In genomic region chr11:35170503-35170902, GRCh38 we compare ENCODE assay signal across 10 cellular contexts. TPM values are rescaled to one million over a fixed set of nuclear protein-coding genes. Genes with fewer than 3 reads are reported as not detected.
DNase-seq lines count a peak whose midpoint lies in the region; ATAC-seq and TF ChIP-seq lines count a peak whose summit lies in the region.
"Had no signal": no experiment of that assay in that cellular context is flagged by ENCODE, and none has a peak within 500 bp of the region (broad histone marks: within the 10 kb centered on the region; RNA-seq: fewer than 3 reads in every experiment).

No MANE protein-coding gene starts in this region.

- peak overlapping the region; percentile 93 for H3K27ac Mint-ChIP-seq in stimulated activated memory B cell treated with anti-CD40 and anti-IgM and Interleukin-4, amounts not matched to agents 10 μg/mL and 1 μg/mL and 100 μg/mL, for 72 hours

- no peaks in the 10 kb centered on the region for H3K27me3 ChIP-seq in MG63

- TF ChIP-seq CTCF in fibroblast of the aortic adventitia (IDR thresholded peaks at IDR 0.05; ENCODE audit: insufficient read depth, low read length), result no peak

- in situ Hi-C loops in SK-MEL-5 (cut with HindIII; ENCODE audit: low pct_unique_long_range_greater_than_20kb, low sequenced_read_pairs), result no loop called here

- H3K36me3 Mint-ChIP-seq in stimulated activated memory B cell treated with anti-CD40 and anti-IgM and Interleukin-4, amounts not matched to agents 10 μg/mL and 1 μg/mL and 100 μg/mL, for 72 hours, result peaks cover 30% of the 10 kb centered on the region

- peaks cover 94% of the 10 kb centered on the region for H3K36me3 ChIP-seq in MG63

- ATAC-seq in stimulated activated memory B cell treated with anti-CD40 and anti-IgM and Interleukin-4, amounts not matched to agents 10 μg/mL and 1 μg/mL and 100 μg/mL, for 72 hours, result no peak
- ATAC-seq in HG03342 (IDR thresholded peaks at IDR 0.05; ENCODE audit: unreplicated experiment), result no peak

- no peaks in the 10 kb centered on the region for H3K27me3 Mint-ChIP-seq in stimulated activated memory B cell treated with anti-CD40 and anti-IgM and Interleukin-4, amounts not matched to agents 10 μg/mL and 1 μg/mL and 100 μg/mL, for 72 hours

- DNase-seq in EL (peak; percentile 45), SK-MEL-5 (ENCODE audit: low read depth, low spot score) (peak; percentile 38), fibroblast of the aortic adventitia (ENCODE audit: low read depth) (peak; percentile 55), MG63 (no peak)
- DNase-seq in effector CD8-positive, alpha-beta T cell (lab: John Stamatoyannopoulos, UW), result no peak
- DNase-seq: DND-41, NCI-H1930, T1000 had no signal

- H3K9me3 Mint-ChIP-seq in stimulated activated memory B cell treated with anti-CD40 and anti-IgM and Interleukin-4, amounts not matched to agents 10 μg/mL and 1 μg/mL and 100 μg/mL, for 72 hours, result no peaks in the 10 kb centered on the region

- H3K4me1 Mint-ChIP-seq in stimulated activated memory B cell treated with anti-CD40 and anti-IgM and Interleukin-4, amounts not matched to agents 10 μg/mL and 1 μg/mL and 100 μg/mL, for 72 hours, result peaks cover 96% of the 10 kb centered on the region

- H3K4me3 Mint-ChIP-seq in stimulated activated memory B cell treated with anti-CD40 and anti-IgM and Interleukin-4, amounts not matched to agents 10 μg/mL and 1 μg/mL and 100 μg/mL, for 72 hours, result no peak overlapping the region

- H3K4me3 ChIP-seq in fibroblast of the aortic adventitia (ENCODE audit: low read depth, low read length), result no peak overlapping the region
- no peak overlapping the region for H3K4me3 ChIP-seq in MG63

- H3K9me3 ChIP-seq in MG63, result no peaks in the 10 kb centered on the region

RNA-seq across cellular contexts. Expression of gene CD44, which starts 31.5 kb away (rescaled TPM):
- 143 and 147 TPM in 2 replicates for total RNA-seq in SK-MEL-5 (2014; rRNA removed; shearing (Covaris generic))
- 871 and 897 TPM in 2 replicates for polyA plus RNA-seq in SK-MEL-5 (2015; cell fraction: cytosol; rRNA removed)
- 227 and 250 TPM in 2 replicates for polyA plus RNA-seq in SK-MEL-5 (2015; cell fraction: nucleus; rRNA removed)
- 242 and 458 TPM in 2 replicates for total RNA-seq in fibroblast of the aortic adventitia (ENCODE audit: low replicate concordance)
- total RNA-seq in MG63 (2014; rRNA removed; shearing (Covaris generic); ENCODE audit: low replicate concordance), result 1,423 and 1,833 TPM in 2 replicates

Comparison
In these comparisons a context has a peak if more than half of its experiments do, and no peak if none do; other contexts are left out.
1. DNase-seq: peak in EL (single experiment), SK-MEL-5 (single experiment) and fibroblast of the aortic adventitia (single experiment); none in effector CD8-positive, alpha-beta T cell (single experiment) and MG63 (single experiment).